Comparison of ENCODE assay signal across 6 cellular contexts in the genomic region with DNA sequence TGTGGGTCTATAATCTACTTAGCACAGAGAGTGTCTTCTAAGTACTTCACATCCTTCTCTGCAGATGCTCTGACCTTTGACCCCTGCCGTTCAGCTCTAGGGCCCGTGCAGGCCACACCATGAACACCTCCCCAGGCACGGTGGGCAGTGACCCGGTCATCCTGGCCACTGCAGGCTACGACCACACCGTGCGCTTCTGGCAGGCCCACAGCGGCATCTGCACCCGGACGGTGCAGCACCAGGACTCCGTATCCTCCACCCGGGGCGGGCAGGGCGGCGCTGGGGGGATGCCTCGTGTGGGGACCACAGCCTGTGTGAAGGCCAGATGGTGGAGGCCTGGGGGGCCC. TPM values are rescaled to one million over a fixed set of nuclear protein-coding genes. Genes with fewer than 3 reads are reported as not detected.
DNase-seq lines count a peak whose midpoint lies in the region; ATAC-seq and TF ChIP-seq lines count a peak whose summit lies in the region.

No MANE protein-coding gene starts in this region.

- DNase-seq in spleen (peak; percentile 91), GF-D8 (lab: John Stamatoyannopoulos, UW) (no peak)
- no peak for DNase-seq in activated CD4-positive, alpha-beta T cell treated with anti-CD3 and anti-CD28 coated beads for 48 hours

- H3K27me3 ChIP-seq in esophagus (ENCODE audit: control insufficient read depth in 1 of 2, insufficient read depth in 2 of 2, low read length in 2 of 2) (no peaks in the 10 kb centered on the region), spleen (replicated peaks in 1 of 7) (no peaks in the 10 kb centered on the region)

- intact Hi-C loops in spleen (cut with DNase I; ENCODE audit: low total_unique reads), result no loop called here

- TF ChIP-seq CTCF in spleen (IDR thresholded peaks at IDR 0.05 in 8 of 11, conservative IDR thresholded peaks at IDR 0.05 in 3 of 11), result peak in 1 of 11 experiments; percentile 3

- WGBS in esophagus, 2 donors, result 5 to 8% methylated on average over 13 to 16 of the region's 16 CpGs
- WGBS in spleen, 5 donors, result 14 to 23% (median 15%) methylated on average over 7 to 16 of the region's 16 CpGs

- peak overlapping the region in 1 of 2 donors; percentile 98 for H3K27ac ChIP-seq in esophagus (ENCODE audit: low read depth in 2 of 2, low read length in 1 of 2)
- peak overlapping the region; percentile 93 to 99 (median 98) for H3K27ac ChIP-seq in spleen

- ATAC-seq in GM18505 (IDR thresholded peaks at IDR 0.05; ENCODE audit: unreplicated experiment) (peak; percentile 9), HG03565 (IDR thresholded peaks at IDR 0.05; ENCODE audit: unreplicated experiment) (peak; percentile 15)

- H3K4me1 ChIP-seq in esophagus (ENCODE audit: control insufficient read depth in 2 of 2, insufficient read depth in 2 of 2, low read length in 1 of 2), result peaks cover 7 to 11% of the 10 kb centered on the region in 2 donors
- H3K4me1 ChIP-seq in spleen, result peaks cover 12 to 49% (median 32%) of the 10 kb centered on the region in 6 donors

- H3K36me3 ChIP-seq in esophagus (ENCODE audit: control insufficient read depth in 2 of 2, insufficient read depth in 2 of 2, low read length in 1 of 2) (peaks cover 0 to 24% of the 10 kb centered on the region in 2 donors), spleen (peaks cover 0 to 43% (median 33%) of the 10 kb centered on the region in 6 donors)

- TF ChIP-seq POLR2A in GM18505 (IDR thresholded peaks at IDR 0.05; ENCODE audit: borderline replicate concordance, extremely low read depth, insufficient read depth, insufficient read length) (no peak), spleen (IDR thresholded peaks at IDR 0.05) (no peak)

- H3K9me3 ChIP-seq in esophagus (ENCODE audit: control insufficient read depth in 2 of 2, insufficient read depth in 1 of 2, low read depth in 1 of 2, low read length in 1 of 2) (no peaks in the 10 kb centered on the region), spleen (no peaks in the 10 kb centered on the region)

- peak overlapping the region; percentile 68 to 97 for H3K4me3 ChIP-seq in esophagus (ENCODE audit: low read depth in 1 of 2, low read length in 2 of 2)
- H3K4me3 ChIP-seq in spleen, result peak overlapping the region; percentile 56 to 82 (median 64)

RNA-seq across cellular contexts. Expression of a gene that starts 0.7 kb away (rescaled TPM):
- polyA plus RNA-seq in esophagus, result 10 to 100 TPM; 27.8 to 38.3 TPM
- 10 to 100 TPM; 25.0 to 50.0 (median 30.4) TPM for total RNA-seq in spleen
- 10 to 100 TPM; 40.6 to 61.7 (median 51.3) TPM for polyA plus RNA-seq in spleen

RNA-seq across cellular contexts. Expression of a gene that starts 4.7 kb away (rescaled TPM):
- polyA plus RNA-seq in esophagus (1 to 10 TPM; 3.6 to 4.6 TPM), spleen (10 to 100 TPM; 18.2 to 40.2 (median 18.9) TPM)
- 10 to 100 TPM in 2 of 7 donors, 1 to 10 TPM in 5; 3.5 to 12.8 (median 8.6) TPM for total RNA-seq in spleen

RNA-seq across cellular contexts. Expression of a gene that starts 8.7 kb away (rescaled TPM):
- polyA plus RNA-seq in esophagus (1 to 10 TPM; 7.1 to 7.7 TPM), spleen (10 to 100 TPM in 2 of 3 donors, 1 to 10 TPM in 1; 9.3 to 16.6 (median 12.4) TPM)
- 10 to 100 TPM in 6 of 7 donors, 1 to 10 TPM in 1; 9.4 to 20.2 (median 14.1) TPM for total RNA-seq in spleen

RNA-seq across cellular contexts. Expression of a gene that starts 9.5 kb away (rescaled TPM):
- polyA plus RNA-seq in esophagus (under 1 TPM; 0.29 to 0.81 TPM), spleen (under 1 TPM; 0.24 to 0.32 (median 0.30) TPM)
- not detected for total RNA-seq in spleen

RNA-seq across cellular contexts. Expression of a gene that starts 17.5 kb away (rescaled TPM):
- 10 to 100 TPM; 19.9 to 31.0 TPM for polyA plus RNA-seq in esophagus
- 10 to 100 TPM; 22.7 to 41.4 (median 26.7) TPM for total RNA-seq in spleen
- polyA plus RNA-seq in spleen, result 10 to 100 TPM; 20.8 to 41.0 (median 38.4) TPM
